In the genomic region with DNA sequence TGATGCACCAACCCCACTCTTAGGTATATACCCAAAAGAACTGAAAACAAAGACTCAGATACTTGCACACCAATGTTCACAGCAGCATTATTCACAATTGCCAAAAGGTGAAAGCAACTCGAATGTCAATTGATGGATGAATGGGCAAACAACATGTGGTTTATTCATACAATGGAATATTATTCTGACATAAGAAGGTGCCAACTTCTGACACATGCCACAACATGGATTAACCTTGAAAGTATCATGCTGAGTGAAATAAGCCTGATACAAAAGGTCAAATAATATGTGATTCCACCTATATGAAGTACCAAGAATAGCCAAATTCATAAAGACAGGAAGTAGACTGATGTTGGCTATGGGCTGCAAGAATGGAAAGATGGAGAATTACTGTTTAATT, we compare ENCODE assay signal across 8 cellular contexts. TPM values are rescaled to one million over a fixed set of nuclear protein-coding genes. Genes with fewer than 3 reads are reported as not detected.
"Had no signal": no experiment of that assay in that cellular context is flagged by ENCODE, and none has a peak within 500 bp of the region (broad histone marks: within the 10 kb centered on the region; RNA-seq: fewer than 3 reads in every experiment).

No MANE protein-coding gene starts in this region.

- DNase-seq: IMR-90, KBM-7, KG1 had no signal

- H3K4me3 ChIP-seq: K562 had no signal

- FAIRE-seq: HepG2, K562 had no signal

- H3K27ac ChIP-seq: HL-60 had no signal

RNA-seq across cellular contexts. Expression of gene CTNND2, which starts 35.0 kb away (rescaled TPM):
- total RNA-seq: HepG2, HT-29, IMR-90 had no signal
- polyA plus RNA-seq: HepG2, IgD-negative memory B cell, IMR-90 had no signal
